ENCODE assay signal across 16 cellular contexts in genomic region chr1:152003846-152004442, GRCh38. TPM values are rescaled to one million over a fixed set of nuclear protein-coding genes. Genes with fewer than 3 reads are reported as not detected.
DNase-seq lines count a peak whose midpoint lies in the region; ATAC-seq, FAIRE-seq and TF ChIP-seq lines count a peak whose summit lies in the region.
"Had no signal": no experiment of that assay in that cellular context is flagged by ENCODE, and none has a peak within 500 bp of the region (broad histone marks: within the 10 kb centered on the region; RNA-seq: fewer than 3 reads in every experiment).

No MANE protein-coding gene starts in this region.

- no peak for ATAC-seq in GM18870 (IDR thresholded peaks at IDR 0.05; ENCODE audit: unreplicated experiment)

- no peaks in the 10 kb centered on the region for H3K36me3 ChIP-seq in breast epithelium
- H3K36me3 ChIP-seq in small intestine (ENCODE audit: control insufficient read depth in 2 of 2, insufficient read depth in 2 of 2, low read length in 2 of 2), result no peaks in the 10 kb centered on the region
- H3K36me3 ChIP-seq: HAP-1, vagina had no signal

- no TSS peak for BruUV-seq in MCF 10A (replicated peaks; lab: Mats Ljungman, UMichigan)

- CTCF ChIA-PET in MCF 10A (lab: Yijun Ruan, JAX), result interaction anchor here (1.0 to 23.4 kb wide), 19 partner anchors 9 to 455 kb away, joined by 3 to 543 read pairs (median 6); partner anchors contain the start of genes S100A11 and THEM4

- H3K4me1 ChIP-seq in breast epithelium, result no peaks in the 10 kb centered on the region
- no peaks in the 10 kb centered on the region for H3K4me1 ChIP-seq in small intestine (ENCODE audit: control insufficient read depth in 2 of 2, insufficient read depth in 1 of 2, low read depth in 1 of 2, low read length in 1 of 2)
- H3K4me1 ChIP-seq: HAP-1 had no signal

- H3K27ac ChIP-seq in breast epithelium, result no peak overlapping the region
- no peak overlapping the region for H3K27ac ChIP-seq in small intestine (ENCODE audit: low read depth in 1 of 2, low read length in 1 of 2)
- H3K27ac ChIP-seq: vagina had no signal

- H3K27ac Mint-ChIP-seq in MCF 10A (ENCODE audit: low read depth, unreplicated experiment), result no peak overlapping the region

- peaks cover 6% of the 10 kb centered on the region for H3K36me3 Mint-ChIP-seq in MCF 10A (ENCODE audit: insufficient read depth, unreplicated experiment)

- TF ChIP-seq CTCF in MCF 10A (IDR thresholded peaks at IDR 0.05; ENCODE audit: unreplicated experiment) (peak; percentile 11), breast epithelium (IDR thresholded peaks at IDR 0.05) (no peak), fibroblast of pulmonary artery (IDR thresholded peaks at IDR 0.05; ENCODE audit: low read length, missing control alignments) (peak; percentile 29)

- H3K4me1 Mint-ChIP-seq in MCF 10A (ENCODE audit: insufficient read depth, unreplicated experiment), result peaks cover 44% of the 10 kb centered on the region
- H3K4me1 Mint-ChIP-seq: central memory CD8-positive, alpha-beta T cell had no signal

- intact Hi-C loops in MCF 10A (cut with micrococcal nuclease), result no loop called here
- intact Hi-C loops in breast epithelium (cut with DNase I; ENCODE audit: low total_unique reads), result no loop called here

- DNase-seq in MCF 10A (ENCODE audit: unreplicated experiment), result no peak
- no peak for DNase-seq in breast epithelium (ENCODE audit: low spot score in 2 of 2)
- peak; percentile 69 for DNase-seq in SK-MEL-5 (ENCODE audit: low read depth, low spot score)
- no peak for DNase-seq in fibroblast of pulmonary artery (ENCODE audit: low read depth)
- peak; percentile 14 for DNase-seq in small intestine
- DNase-seq in effector CD4-positive, alpha-beta T cell, result no peak
- DNase-seq in SW480 (ENCODE audit: low spot score), result no peak
- DNase-seq: activated naive CD4-positive, alpha-beta T cell treated with Interleukin-2 at 50 U/mL for 16 hours; DMS79 treated with DMSO at 0.1 percent for 48 hours; foreskin melanocyte; NCI-H1930 had no signal

- no peak overlapping the region for H3K4me3 Mint-ChIP-seq in MCF 10A (ENCODE audit: unreplicated experiment)
- H3K4me3 Mint-ChIP-seq: central memory CD8-positive, alpha-beta T cell had no signal

- H3K27me3 Mint-ChIP-seq in MCF 10A (ENCODE audit: insufficient read depth, unreplicated experiment), result no peaks in the 10 kb centered on the region

- no peaks in the 10 kb centered on the region for H3K27me3 ChIP-seq in breast epithelium
- no peaks in the 10 kb centered on the region for H3K27me3 ChIP-seq in small intestine (ENCODE audit: control insufficient read depth in 2 of 2, insufficient read depth in 2 of 2, low read length in 2 of 2)
- H3K27me3 ChIP-seq: vagina had no signal

- H3K9me3 Mint-ChIP-seq in MCF 10A (ENCODE audit: unreplicated experiment), result no peaks in the 10 kb centered on the region
- H3K9me3 Mint-ChIP-seq: central memory CD8-positive, alpha-beta T cell had no signal

- H3K9me3 ChIP-seq in breast epithelium (no peaks in the 10 kb centered on the region), small intestine (ENCODE audit: control insufficient read depth, low read depth) (no peaks in the 10 kb centered on the region)
- H3K9me3 ChIP-seq: HAP-1, vagina had no signal

- H3K4me3 ChIP-seq in breast epithelium, result no peak overlapping the region
- no peak overlapping the region for H3K4me3 ChIP-seq in fibroblast of pulmonary artery (replicated peaks; ENCODE audit: low read depth, low read length)
- no peak overlapping the region for H3K4me3 ChIP-seq in small intestine (ENCODE audit: low read depth in 1 of 2, low read length in 2 of 2)
- H3K4me3 ChIP-seq: HAP-1, vagina had no signal

- no peak for TF ChIP-seq POLR2A in breast epithelium (IDR thresholded peaks at IDR 0.05)

- in situ Hi-C loops in SK-MEL-5 (cut with HindIII; ENCODE audit: low pct_unique_long_range_greater_than_20kb, low sequenced_read_pairs), result no loop called here

- FAIRE-seq in small intestine (lab: Jason Lieb, UNC), result no peak

- POLR2A ChIA-PET in MCF 10A (lab: Yijun Ruan, JAX), result interaction anchor here (0.6 to 20.9 kb wide), 9 partner anchors 8 to 116 kb away, joined by 3 to 453 read pairs (median 64); partner anchors contain the start of gene S100A11

- 53 to 65% (median 59%) methylated on average over 4 of the region's 4 CpGs for WGBS in small intestine, 3 donors

RNA-seq across cellular contexts. Expression of gene S100A10, which starts 10.3 kb away (rescaled TPM):
- total RNA-seq in MCF 10A (2022) (1,693 and 1,694 TPM in 2 replicates), breast epithelium (100 to 1,000 TPM in 1 of 3 donors, 10 to 100 TPM in 2; 70.4 to 156 (median 84.9) TPM)
- 89.9 and 118 TPM in 2 replicates for total RNA-seq in SK-MEL-5 (2014; rRNA removed; shearing (Covaris generic))
- 152 and 205 TPM in 2 replicates for polyA plus RNA-seq in SK-MEL-5 (2015; cell fraction: cytosol; rRNA removed)
- 28.1 and 39.9 TPM in 2 replicates for polyA plus RNA-seq in SK-MEL-5 (2015; cell fraction: nucleus; rRNA removed)
- polyA plus RNA-seq in small intestine, result 1,000 to 10,000 TPM in 2 of 3 donors, 100 to 1,000 TPM in 1; 547 to 1,355 (median 1,268) TPM

RNA-seq across cellular contexts. Expression of gene S100A11, which starts 32.9 kb away (rescaled TPM):
- total RNA-seq in MCF 10A (2022) (1,562 and 1,998 TPM in 2 replicates), breast epithelium (100 to 1,000 TPM; 220 to 325 (median 275) TPM)
- total RNA-seq in SK-MEL-5 (2014; rRNA removed; shearing (Covaris generic)), result 566 and 602 TPM in 2 replicates
- polyA plus RNA-seq in SK-MEL-5 (2015; cell fraction: cytosol; rRNA removed), result 811 and 1,195 TPM in 2 replicates
- 71.8 and 79.3 TPM in 2 replicates for polyA plus RNA-seq in SK-MEL-5 (2015; cell fraction: nucleus; rRNA removed)
- 100 to 1,000 TPM; 237 to 551 (median 426) TPM for polyA plus RNA-seq in small intestine
- polyA plus RNA-seq: neural cell had no signal

Comparison
In these comparisons a context has a peak if more than half of its experiments do, and no peak if none do; other contexts are left out.
1. CTCF ChIP-seq: peak in MCF 10A (single experiment) and fibroblast of pulmonary artery (single experiment); none in breast epithelium (0 of 3).
2. RNA of gene S100A10, which starts 10.3 kb away (total RNA-seq): 1,693 to 1,694 TPM in MCF 10A; 89.9 to 118 TPM in SK-MEL-5 and 70.4 to 156 TPM in breast epithelium; every median in the first group is over 10 times any median in the second.
3. DNase-seq: peak in SK-MEL-5 (single experiment) and small intestine (single experiment); none in MCF 10A (single experiment), breast epithelium (0 of 2), fibroblast of pulmonary artery (single experiment), effector CD4-positive, alpha-beta T cell (single experiment) and SW480 (single experiment).